ENCODE assay signal across 1 cellular context in genomic region chr17:17693253-17693954, GRCh38.
A peak's percentile ranks its signal among the peaks of the same experiment; 100 is the strongest.
TF ChIP-seq lines count a peak whose summit lies in the region.

No MANE protein-coding gene starts in this region.

TF ChIP-seq in HEK293, 187 proteins besides CTCF, POLR2A, EP300 and RAD21 (continued from another document):
- TF ChIP-seq ZNF580 (tag by site-specific recombination; IDR thresholded peaks at IDR 0.05): peak; percentile 12; the same call in 1 of the 2 replicates
- no peak for TF ChIP-seq ZNF18 (tag by site-specific recombination; IDR thresholded peaks at IDR 0.05)
- peak; percentile 98 for TF ChIP-seq OSR2 (tag by site-specific recombination; IDR thresholded peaks at IDR 0.05)
- no peak for TF ChIP-seq REPIN1 (tag by site-specific recombination; IDR thresholded peaks at IDR 0.05; ENCODE audit: low read depth)
- TF ChIP-seq ZNF2 (tag by site-specific recombination; IDR thresholded peaks at IDR 0.05): no peak
- TF ChIP-seq ZNF311 (tag by site-specific recombination; IDR thresholded peaks at IDR 0.05; ENCODE audit: borderline replicate concordance): no peak
- no peak for TF ChIP-seq ZNF449 (tag by site-specific recombination; IDR thresholded peaks at IDR 0.05)
- TF ChIP-seq ZNF639 (tag by site-specific recombination; IDR thresholded peaks at IDR 0.05): 0 out of 2 replicates have a peak, but pooled peaks have one; percentile 7
- TF ChIP-seq ZNF335 (tag by site-specific recombination; conservative IDR thresholded peaks at IDR 0.05): 0 out of 2 replicates have a peak, but pooled peaks have one; percentile 9
- TF ChIP-seq FEZF1 (tag by site-specific recombination; IDR thresholded peaks at IDR 0.05): peak; percentile 84
- TF ChIP-seq ZNF645 (tag by site-specific recombination; IDR thresholded peaks at IDR 0.05): no peak
- no peak for TF ChIP-seq HOXD13 (CRISPR knock-in tag; IDR thresholded peaks at IDR 0.05; ENCODE audit: borderline replicate concordance)
- TF ChIP-seq ZNF341 (tag by site-specific recombination; IDR thresholded peaks at IDR 0.05; ENCODE audit: low read depth): peak; percentile 93
- peak; percentile 79; the same call in 1 of the 2 replicates for TF ChIP-seq YY2 (tag by site-specific recombination; IDR thresholded peaks at IDR 0.05)
- TF ChIP-seq ZNF174 (tag by site-specific recombination; IDR thresholded peaks at IDR 0.05): no peak
- TF ChIP-seq ZNF747 (tag by site-specific recombination; IDR thresholded peaks at IDR 0.05): no peak
- peak; percentile 82 for TF ChIP-seq YY1 (tag by site-specific recombination; IDR thresholded peaks at IDR 0.05)
- peak; percentile 66 for TF ChIP-seq SP2 (tag by site-specific recombination; IDR thresholded peaks at IDR 0.05)
- no peak for TF ChIP-seq ZBTB7A (tag by site-specific recombination; IDR thresholded peaks at IDR 0.05; ENCODE audit: low read depth)
- TF ChIP-seq ZNF169 (tag by site-specific recombination; IDR thresholded peaks at IDR 0.05): no peak
- TF ChIP-seq ZBTB17 (tag by site-specific recombination; IDR thresholded peaks at IDR 0.05): peak; percentile 94
- peak; percentile 31; the same call in 1 of the 2 replicates for TF ChIP-seq PATZ1 (tag by site-specific recombination; IDR thresholded peaks at IDR 0.05)
- no peak; the same call in 1 of the 2 replicates for TF ChIP-seq TRIM28 (IDR thresholded peaks at IDR 0.05; ENCODE audit: borderline replicate concordance, low read length)
- no peak for TF ChIP-seq ZNF830 (tag by site-specific recombination; IDR thresholded peaks at IDR 0.05; ENCODE audit: low read depth)
- TF ChIP-seq ZNF398 (tag by site-specific recombination; IDR thresholded peaks at IDR 0.05): peak; percentile 72
TF ChIP-seq in HEK293: peak in this region for 22.
